ENCODE assay signal across 18 cellular contexts in genomic region chr13:21287331-21287907, GRCh38.
DNase-seq lines count a peak whose midpoint lies in the region; ATAC-seq and TF ChIP-seq lines count a peak whose summit lies in the region.
"Had no signal": no experiment of that assay in that cellular context is flagged by ENCODE, and none has a peak within 500 bp of the region (broad histone marks: within the 10 kb centered on the region; RNA-seq: fewer than 3 reads in every experiment).

No MANE protein-coding gene starts in this region.

- CTCF ChIA-PET in WTC11 (lab: Charles Lee) = interaction anchor here (0.6 to 1.7 kb wide), 5 partner anchors 10 to 567 kb away, joined by 3 to 8 read pairs (median 3); no protein-coding TSS in a partner anchor
- CTCF ChIA-PET in naive thymus-derived CD4-positive, alpha-beta T cell (lab: Charles Lee) = interaction anchor here (0.6 kb wide), 1 partner anchor 458 kb away, joined by 3 read pairs; no protein-coding TSS in a partner anchor
- CTCF ChIA-PET in activated naive CD4-positive, alpha-beta T cell treated with anti-CD3 and anti-CD28 coated beads, Interleukin-2, amount 10 ng/mL, durations not matched to agents 7 days and 5 days (lab: Charles Lee) = interaction anchor here (1.0 kb wide), 1 partner anchor 202 kb away, joined by 3 read pairs; no protein-coding TSS in a partner anchor

- POLR2A ChIA-PET in WTC11 (lab: Charles Lee) = no interaction called here
- POLR2A ChIA-PET in naive thymus-derived CD4-positive, alpha-beta T cell (lab: Charles Lee) = no interaction called here

- no peaks in the 10 kb centered on the region for H3K36me3 Mint-ChIP-seq in WTC11
- H3K36me3 Mint-ChIP-seq in naive thymus-derived CD4-positive, alpha-beta T cell = no peaks in the 10 kb centered on the region
- no peaks in the 10 kb centered on the region for H3K36me3 Mint-ChIP-seq in activated naive CD4-positive, alpha-beta T cell treated with anti-CD3 and anti-CD28 coated beads, Interleukin-2, amount 10 ng/mL, durations not matched to agents 7 days and 5 days
- H3K36me3 Mint-ChIP-seq: CD4-positive, alpha-beta memory T cell had no signal

- no peaks in the 10 kb centered on the region for H3K9me3 ChIP-seq in naive thymus-derived CD4-positive, alpha-beta T cell (ENCODE audit: control insufficient read depth in 2 of 3, low read length in 3 of 3)
- H3K9me3 ChIP-seq: A549 had no signal

- H3K4me3 ChIP-seq in H7 (ENCODE audit: insufficient read depth, low read depth, low read length) = no peak overlapping the region
- no peak overlapping the region for H3K4me3 ChIP-seq in naive thymus-derived CD4-positive, alpha-beta T cell (ENCODE audit: low read length)
- H3K4me3 ChIP-seq: A549, GM23248 had no signal

- intact Hi-C loops in naive thymus-derived CD4-positive, alpha-beta T cell (cut with micrococcal nuclease) = no loop called here

- H3K4me1 Mint-ChIP-seq in WTC11 = no peaks in the 10 kb centered on the region
- no peaks in the 10 kb centered on the region for H3K4me1 Mint-ChIP-seq in naive thymus-derived CD4-positive, alpha-beta T cell
- H3K4me1 Mint-ChIP-seq in activated naive CD4-positive, alpha-beta T cell treated with anti-CD3 and anti-CD28 coated beads, Interleukin-2, amount 10 ng/mL, durations not matched to agents 7 days and 5 days = no peaks in the 10 kb centered on the region
- H3K4me1 Mint-ChIP-seq: CD4-positive, alpha-beta memory T cell had no signal

- no peak for TF ChIP-seq CTCF in WTC11 (IDR thresholded peaks at IDR 0.05)

- H3K27ac Mint-ChIP-seq in WTC11 = no peak overlapping the region
- no peak overlapping the region for H3K27ac Mint-ChIP-seq in naive thymus-derived CD4-positive, alpha-beta T cell
- H3K27ac Mint-ChIP-seq in activated naive CD4-positive, alpha-beta T cell treated with anti-CD3 and anti-CD28 coated beads, Interleukin-2, amount 10 ng/mL, durations not matched to agents 7 days and 5 days = no peak overlapping the region
- H3K27ac Mint-ChIP-seq: CD4-positive, alpha-beta memory T cell had no signal

- peak; percentile 52 for ATAC-seq in WTC11
- no peak for ATAC-seq in naive thymus-derived CD4-positive, alpha-beta T cell
- ATAC-seq: A549, HCT116 had no signal

- no peaks in the 10 kb centered on the region for H3K36me3 ChIP-seq in H7 (replicated peaks; ENCODE audit: control insufficient read depth, insufficient read depth, low read length)
- no peaks in the 10 kb centered on the region for H3K36me3 ChIP-seq in naive thymus-derived CD4-positive, alpha-beta T cell (ENCODE audit: control insufficient read depth in 2 of 3, insufficient read depth in 3 of 3, low read length in 3 of 3)

- H3K4me3 Mint-ChIP-seq in WTC11 = no peak overlapping the region
- H3K4me3 Mint-ChIP-seq in naive thymus-derived CD4-positive, alpha-beta T cell = no peak overlapping the region
- H3K4me3 Mint-ChIP-seq in activated naive CD4-positive, alpha-beta T cell treated with anti-CD3 and anti-CD28 coated beads, Interleukin-2, amount 10 ng/mL, durations not matched to agents 7 days and 5 days = no peak overlapping the region
- H3K4me3 Mint-ChIP-seq: CD4-positive, alpha-beta memory T cell had no signal

- DNase-seq in Ammon's horn (ENCODE audit: low spot score) (peak; percentile 28), H7 (peak; percentile 32), WTC11 (ENCODE audit: low spot score) (no peak), T-helper 9 cell (no peak)
- DNase-seq in naive thymus-derived CD4-positive, alpha-beta T cell = no peak
- no peak for DNase-seq in activated naive CD4-positive, alpha-beta T cell treated with anti-CD3 and anti-CD28 coated beads, Interleukin-2, amount 10 ng/mL, durations not matched to agents 7 days and 5 days
- DNase-seq: 8988T; ACHN; AML-193; C1 segment of cervical spinal cord; Calu3; CD4-positive, alpha-beta memory T cell; COR-L47; DMS53; DMS79 treated with DMSO at 0.1 percent for 48 hours; GM23248 had no signal

- H3K27me3 ChIP-seq in H7 (ENCODE audit: control insufficient read depth, insufficient read depth, low read length) = no peaks in the 10 kb centered on the region
- H3K27me3 ChIP-seq in naive thymus-derived CD4-positive, alpha-beta T cell (ENCODE audit: control insufficient read depth in 2 of 2, insufficient read depth in 2 of 2, low read length in 2 of 2) = peaks cover 0 to 4% of the 10 kb centered on the region in 2 donors

- H3K9me3 Mint-ChIP-seq in WTC11 = no peaks in the 10 kb centered on the region
- peaks cover 0 to 3% (median 0%) of the 10 kb centered on the region in 11 donors for H3K9me3 Mint-ChIP-seq in naive thymus-derived CD4-positive, alpha-beta T cell
- H3K9me3 Mint-ChIP-seq in activated naive CD4-positive, alpha-beta T cell treated with anti-CD3 and anti-CD28 coated beads, Interleukin-2, amount 10 ng/mL, durations not matched to agents 7 days and 5 days = peaks cover 2% of the 10 kb centered on the region

- no peaks in the 10 kb centered on the region for H3K27me3 Mint-ChIP-seq in WTC11 (ENCODE audit: low read depth)
- peaks cover 11 to 34% (median 16%) of the 10 kb centered on the region in 5 donors for H3K27me3 Mint-ChIP-seq in naive thymus-derived CD4-positive, alpha-beta T cell
- no peaks in the 10 kb centered on the region for H3K27me3 Mint-ChIP-seq in activated naive CD4-positive, alpha-beta T cell treated with anti-CD3 and anti-CD28 coated beads, Interleukin-2, amount 10 ng/mL, durations not matched to agents 7 days and 5 days

- H3K4me1 ChIP-seq in naive thymus-derived CD4-positive, alpha-beta T cell (ENCODE audit: control insufficient read depth in 2 of 2, insufficient read depth in 2 of 2, low read length in 2 of 2) = no peaks in the 10 kb centered on the region
- H3K4me1 ChIP-seq: A549 had no signal

- no peak overlapping the region for H3K27ac ChIP-seq in naive thymus-derived CD4-positive, alpha-beta T cell (ENCODE audit: low read depth, low read length)
- H3K27ac ChIP-seq: A549, GM23248 had no signal

TF ChIP-seq in WTC11, 78 proteins besides CTCF, POLR2A, EP300 and RAD21:
- TF ChIP-seq ZNF396 (CRISPR knock-in tag; IDR thresholded peaks at IDR 0.05; ENCODE audit: borderline replicate concordance) (no peak), ATF2 (CRISPR knock-in tag; IDR thresholded peaks at IDR 0.05; ENCODE audit: borderline replicate concordance, low read depth) (no peak), ZNF423 (CRISPR knock-in tag; IDR thresholded peaks at IDR 0.05) (no peak), IRF1 (CRISPR knock-in tag; IDR thresholded peaks at IDR 0.05) (no peak), ZNF416 (CRISPR knock-in tag; IDR thresholded peaks at IDR 0.05) (no peak), ZNF138 (CRISPR knock-in tag; conservative IDR thresholded peaks at IDR 0.05) (no peak), E2F1 (CRISPR knock-in tag; IDR thresholded peaks at IDR 0.05) (no peak)

Comparison
In these comparisons a context has a peak if more than half of its experiments do, and no peak if none do; other contexts are left out.
1. DNase-seq: peak in Ammon's horn (single experiment) and H7 (single experiment); none in WTC11 (single experiment), naive thymus-derived CD4-positive, alpha-beta T cell (0 of 9), T-helper 9 cell (single experiment) and activated naive CD4-positive, alpha-beta T cell treated with anti-CD3 and anti-CD28 coated beads, Interleukin-2, amount 10 ng/mL, durations not matched to agents 7 days and 5 days (single experiment).